1 cellular context compared by ENCODE assay signal in genomic region chr19:36418287-36419001, GRCh38.
TF ChIP-seq lines count a peak whose summit lies in the region.

Gene ZFP82 (minus strand): TSS chr19:36418644. CDS start chr19:36409789, 8,855 bp downstream.

TF ChIP-seq in K562, 482 proteins besides CTCF, POLR2A, EP300 and RAD21 (continued from another document and continues in another):
- TF ChIP-seq CUX1 (CRISPR knock-in tag; IDR thresholded peaks at IDR 0.05) (no peak), NRF1 (conservative IDR thresholded peaks at IDR 0.05 in 1 of 2, IDR thresholded peaks at IDR 0.05 in 1 of 2) (peak; percentile 90 to 92), MGA (IDR thresholded peaks at IDR 0.05) (peak; percentile 61; the same call in 1 of the 2 replicates), POLR3A (IDR thresholded peaks at IDR 0.05; ENCODE audit: borderline replicate concordance, extremely low read depth, insufficient read depth, insufficient read length) (no peak), ZFX (CRISPR knock-in tag; IDR thresholded peaks at IDR 0.05) (peak; percentile 32; the same call in 1 of the 2 replicates), ATF1 (CRISPR knock-in tag; IDR thresholded peaks at IDR 0.05) (no peak), ATF1 (tag; IDR thresholded peaks at IDR 0.05) (peak; percentile 64), PML (IDR thresholded peaks at IDR 0.05; ENCODE audit: low read length) (no peak), CREB5 (CRISPR knock-in tag; IDR thresholded peaks at IDR 0.05) (no peak), ZNF232 (CRISPR knock-in tag; IDR thresholded peaks at IDR 0.05) (no peak), POLR2G (IDR thresholded peaks at IDR 0.05; ENCODE audit: low read depth, low read length) (peak; percentile 87), PHF20 (IDR thresholded peaks at IDR 0.05; ENCODE audit: partially characterized antibody) (peak; percentile 10), CBFA2T2 (conservative IDR thresholded peaks at IDR 0.05) (no peak), ZNF778 (CRISPR knock-in tag; IDR thresholded peaks at IDR 0.05) (no peak), ZNF57 (CRISPR knock-in tag; IDR thresholded peaks at IDR 0.05) (no peak), POLR2H (tag; IDR thresholded peaks at IDR 0.05; ENCODE audit: low read depth) (0 out of 2 replicates have a peak, but pooled peaks have one; percentile 33), MEIS2 (IDR thresholded peaks at IDR 0.05; ENCODE audit: partially characterized antibody) (peak; percentile 13), MCM5 (IDR thresholded peaks at IDR 0.05; ENCODE audit: low read depth) (no peak), EP400 (IDR thresholded peaks at IDR 0.05) (peak; percentile 41; the same call in 1 of the 2 replicates), JUND (IDR thresholded peaks at IDR 0.05; ENCODE audit: borderline replicate concordance, low read depth, low read length) (no peak), JUND (tag; IDR thresholded peaks at IDR 0.05; ENCODE audit: borderline replicate concordance, low read depth, low read length) (no peak), ATF4 (CRISPR knock-in tag; IDR thresholded peaks at IDR 0.05) (no peak), MYNN (IDR thresholded peaks at IDR 0.05) (no peak), MYNN (CRISPR knock-in tag; IDR thresholded peaks at IDR 0.05) (0 out of 2 replicates have a peak, but pooled peaks have one; percentile 6), E2F6 (IDR thresholded peaks at IDR 0.05; ENCODE audit: borderline replicate concordance in 1 of 2, extremely low read depth in 1 of 2, insufficient read depth in 1 of 2, insufficient read length in 1 of 2, low read depth in 1 of 2, low read length in 1 of 2, poor library complexity in 1 of 2, severe bottlenecking in 1 of 2) (peak; percentile 33 to 59), ARHGAP35 (IDR thresholded peaks at IDR 0.05; ENCODE audit: partially characterized antibody) (no peak), CLOCK (CRISPR knock-in tag; IDR thresholded peaks at IDR 0.05; ENCODE audit: borderline replicate concordance) (no peak), GATA2 (CRISPR knock-in tag; IDR thresholded peaks at IDR 0.05) (no peak), ZNF511 (CRISPR knock-in tag; IDR thresholded peaks at IDR 0.05) (no peak), ELF4 (CRISPR knock-in tag; IDR thresholded peaks at IDR 0.05) (no peak), TBL1XR1 (IDR thresholded peaks at IDR 0.05; ENCODE audit: low read length in 2 of 2) (no peak), HEY1 (CRISPR knock-in tag; IDR thresholded peaks at IDR 0.05; ENCODE audit: borderline replicate concordance) (no peak), CAMTA2 (CRISPR knock-in tag; conservative IDR thresholded peaks at IDR 0.05) (no peak), ASH1L (IDR thresholded peaks at IDR 0.05; ENCODE audit: borderline replicate concordance, low read depth, partially characterized antibody) (no peak), SUPT5H (IDR thresholded peaks at IDR 0.05) (peak; percentile 62), RBFOX2 (IDR thresholded peaks at IDR 0.05; ENCODE audit: low read depth, low read length) (peak; percentile 84), MAZ (CRISPR knock-in tag; conservative IDR thresholded peaks at IDR 0.05 in 1 of 2, IDR thresholded peaks at IDR 0.05 in 1 of 2) (peak in 1 of 2 experiments; percentile 27; a peak in 1 of 4 replicates), PCBP2 (IDR thresholded peaks at IDR 0.05; ENCODE audit: low read depth, low read length, poor library complexity, severe bottlenecking) (no peak), GATAD2B (IDR thresholded peaks at IDR 0.05; ENCODE audit: borderline replicate concordance) (no peak)
